ENCODE assay signal across 12 cellular contexts in genomic region chr6:107729098-107729497, GRCh38.
A peak's percentile ranks its signal among the peaks of the same experiment; 100 is the strongest.
DNase-seq lines count a peak whose midpoint lies in the region; ATAC-seq and TF ChIP-seq lines count a peak whose summit lies in the region.
"Had no signal": no experiment of that assay in that cellular context is flagged by ENCODE, and none has a peak within 500 bp of the region (broad histone marks: within the 10 kb centered on the region; RNA-seq: fewer than 3 reads in every experiment).

No MANE protein-coding gene starts in this region.

- H3K36me3 Mint-ChIP-seq in CD4-positive, alpha-beta T cell (ENCODE audit: low read depth): peaks cover 65% of the 10 kb centered on the region
- H3K36me3 Mint-ChIP-seq in activated naive CD8-positive, alpha-beta T cell treated with anti-CD3 and anti-CD28 coated beads for 36 hours: peaks cover 22% of the 10 kb centered on the region

- POLR2A ChIA-PET in CD4-positive, alpha-beta T cell (lab: Charles Lee): interaction anchor here (1.6 to 9.8 kb wide), 5 partner anchors 12 to 138 kb away, joined by 5 to 138 read pairs (median 23); partner anchors contain the start of gene SCML4
- POLR2A ChIA-PET in HCT116 (lab: Charles Lee): no interaction called here

- no peaks in the 10 kb centered on the region for H3K9me3 ChIP-seq in CD4-positive, alpha-beta T cell (ENCODE audit: control insufficient read depth, low read length)
- H3K9me3 ChIP-seq in HCT116 (ENCODE audit: control insufficient read depth in 1 of 2, insufficient read depth in 1 of 2, low read depth in 1 of 2, low read length in 2 of 2): no peaks in the 10 kb centered on the region
- H3K9me3 ChIP-seq: esophagus squamous epithelium, lower lobe of right lung had no signal

- RAD21 ChIA-PET in HCT116 (lab: Charles Lee; ENCODE audit: low non-redundant PET in 1 of 2, low total read pairs in 2 of 2, uncharacterized antibody in 2 of 2, unreplicated experiment in 2 of 2): no interaction called here

- H3K36me3 ChIP-seq in HCT116 (ENCODE audit: control insufficient read depth in 1 of 2, insufficient read depth in 2 of 2, low read length in 2 of 2): no peaks in the 10 kb centered on the region
- H3K36me3 ChIP-seq: esophagus squamous epithelium, lower lobe of right lung had no signal

- TF ChIP-seq RAD21 in HCT116 (IDR thresholded peaks at IDR 0.05; ENCODE audit: low read depth): peak; percentile 25; the same call in 1 of the 2 replicates

- H3K4me3 Mint-ChIP-seq in CD4-positive, alpha-beta T cell: peak overlapping the region; percentile 94
- H3K4me3 Mint-ChIP-seq in activated naive CD8-positive, alpha-beta T cell treated with anti-CD3 and anti-CD28 coated beads for 36 hours: peak overlapping the region; percentile 89
- H3K4me3 Mint-ChIP-seq: neural crest cell had no signal

- intact Hi-C loops in CD4-positive, alpha-beta T cell (cut with DNase I, micrococcal nuclease): no loop called here
- intact Hi-C loops in HCT116 (cut with micrococcal nuclease): no loop called here

- H3K27me3 Mint-ChIP-seq in CD4-positive, alpha-beta T cell: no peaks in the 10 kb centered on the region
- no peaks in the 10 kb centered on the region for H3K27me3 Mint-ChIP-seq in activated naive CD8-positive, alpha-beta T cell treated with anti-CD3 and anti-CD28 coated beads for 36 hours

- H3K4me1 ChIP-seq in HCT116 (ENCODE audit: control insufficient read depth in 1 of 2, insufficient read depth in 2 of 2, low read length in 2 of 2): peaks cover 3 to 8% of the 10 kb centered on the region in 2 experiments; a peak in 3 of 4 replicates
- H3K4me1 ChIP-seq: esophagus squamous epithelium, lower lobe of right lung had no signal

- H3K4me2 ChIP-seq in HCT116 (ENCODE audit: low read length): no peak overlapping the region

- H2AFZ ChIP-seq in HCT116 (ENCODE audit: low read depth, low read length, poor library complexity, severe bottlenecking): no peak overlapping the region

- H3K79me2 ChIP-seq in HCT116 (ENCODE audit: insufficient read depth, low read length): no peaks in the 10 kb centered on the region

- H3K27ac ChIP-seq in CD4-positive, alpha-beta T cell (ENCODE audit: low read depth, low read length): no peak overlapping the region
- H3K27ac ChIP-seq in HCT116 (ENCODE audit: low read depth, low read length): no peak overlapping the region
- H3K27ac ChIP-seq: esophagus squamous epithelium, lower lobe of right lung had no signal

- no peak overlapping the region for H3K4me3 ChIP-seq in HCT116 (replicated peaks in 1 of 2; ENCODE audit: low read depth in 1 of 2, low read length in 2 of 2)
- H3K4me3 ChIP-seq: esophagus squamous epithelium, lower lobe of right lung had no signal

- CTCF ChIA-PET in CD4-positive, alpha-beta T cell (lab: Charles Lee): interaction anchor here (1.4 to 7.2 kb wide), 5 partner anchors 12 to 138 kb away, joined by 3 to 84 read pairs (median 17); partner anchors contain the start of gene SCML4
- CTCF ChIA-PET in HCT116 (lab: Charles Lee): no interaction called here

- peaks cover 90% of the 10 kb centered on the region for H3K4me1 Mint-ChIP-seq in CD4-positive, alpha-beta T cell (ENCODE audit: low read depth)
- peaks cover 74% of the 10 kb centered on the region for H3K4me1 Mint-ChIP-seq in activated naive CD8-positive, alpha-beta T cell treated with anti-CD3 and anti-CD28 coated beads for 36 hours

- no peak overlapping the region for H3K9ac ChIP-seq in HCT116 (ENCODE audit: low read length)

- BruUV-seq in HCT116 (replicated peaks; lab: Mats Ljungman, UMichigan): no TSS peak

- no peak for TF ChIP-seq POLR2A in HCT116 (IDR thresholded peaks at IDR 0.05; ENCODE audit: borderline replicate concordance, extremely low read depth, insufficient read depth, insufficient read length)

- no peaks in the 10 kb centered on the region for H4K20me1 ChIP-seq in HCT116 (ENCODE audit: insufficient read depth)

- no peaks in the 10 kb centered on the region for H3K9me3 Mint-ChIP-seq in CD4-positive, alpha-beta T cell
- no peaks in the 10 kb centered on the region for H3K9me3 Mint-ChIP-seq in activated naive CD8-positive, alpha-beta T cell treated with anti-CD3 and anti-CD28 coated beads for 36 hours
- H3K9me3 Mint-ChIP-seq: neural crest cell had no signal

- no peak for DNase-seq in CD4-positive, alpha-beta T cell
- no peak for DNase-seq in HCT116 (ENCODE audit: low read depth, low spot score)
- no peak for DNase-seq in activated naive CD8-positive, alpha-beta T cell treated with anti-CD3 and anti-CD28 coated beads for 36 hours
- DNase-seq in iPS-NIHi11 (ENCODE audit: low spot score): peak; percentile 66
- no peak for DNase-seq in NCI-H2227 treated with DMSO at 0.1 percent for 48 hours (lab: John Stamatoyannopoulos, UW)
- no peak for DNase-seq in CD1c-positive myeloid dendritic cell (ENCODE audit: extremely low spot score)
- DNase-seq: activated CD4-positive, alpha-beta T cell treated with anti-CD3 and anti-CD28 coated beads for 1 hour; central memory CD4-positive, alpha-beta T cell; esophagus squamous epithelium; lower lobe of right lung had no signal

- H3K27ac Mint-ChIP-seq in CD4-positive, alpha-beta T cell: peak overlapping the region; percentile 93
- peak overlapping the region; percentile 55 for H3K27ac Mint-ChIP-seq in activated naive CD8-positive, alpha-beta T cell treated with anti-CD3 and anti-CD28 coated beads for 36 hours

- H3K9me2 ChIP-seq in HCT116 (ENCODE audit: insufficient read depth): no peaks in the 10 kb centered on the region

- H3K27me3 ChIP-seq in CD4-positive, alpha-beta T cell (ENCODE audit: control insufficient read depth, insufficient read depth, low read length): no peaks in the 10 kb centered on the region
- peaks cover 37% of the 10 kb centered on the region for H3K27me3 ChIP-seq in HCT116 (ENCODE audit: insufficient read depth, low read length)

- ATAC-seq in CD4-positive, alpha-beta T cell (ENCODE audit: poor library complexity): no peak
- ATAC-seq in HCT116 (peak; percentile 64), GM18511 (IDR thresholded peaks at IDR 0.05; ENCODE audit: unreplicated experiment) (no peak)
- ATAC-seq: lower lobe of right lung had no signal

- TF ChIP-seq CTCF in CD4-positive, alpha-beta T cell (IDR thresholded peaks at IDR 0.05): no peak
- TF ChIP-seq CTCF in HCT116 (IDR thresholded peaks at IDR 0.05 in 2 of 3, conservative IDR thresholded peaks at IDR 0.05 in 1 of 3; ENCODE audit: borderline replicate concordance in 1 of 3, insufficient read depth in 1 of 3, low read depth in 2 of 3, low read length in 2 of 3): peak; percentile 17 to 57 (median 50); a peak in 5 of 6 replicates

TF ChIP-seq in HCT116, 20 proteins besides CTCF, POLR2A, EP300 and RAD21:
- TF ChIP-seq EZH2 (IDR thresholded peaks at IDR 0.05): no peak
- TF ChIP-seq JUND (IDR thresholded peaks at IDR 0.05): no peak
- TF ChIP-seq EGR1 (IDR thresholded peaks at IDR 0.05; ENCODE audit: low read depth): no peak
- TF ChIP-seq ELF1 (IDR thresholded peaks at IDR 0.05; ENCODE audit: borderline replicate concordance, low read depth): no peak
- TF ChIP-seq SIN3A (IDR thresholded peaks at IDR 0.05; ENCODE audit: low read depth): no peak
- TF ChIP-seq CEBPB (IDR thresholded peaks at IDR 0.05; ENCODE audit: low read depth): no peak
- no peak for TF ChIP-seq ZNF274 (IDR thresholded peaks at IDR 0.05; ENCODE audit: low read depth, low read length)
- TF ChIP-seq POLR2AphosphoS5 (IDR thresholded peaks at IDR 0.05; ENCODE audit: low read depth, low read length): no peak
- TF ChIP-seq EZH2phosphoT487 (IDR thresholded peaks at IDR 0.05; ENCODE audit: borderline replicate concordance): no peak
- TF ChIP-seq ATF3 (IDR thresholded peaks at IDR 0.05): no peak
- TF ChIP-seq FOSL1 (IDR thresholded peaks at IDR 0.05; ENCODE audit: low read depth): no peak
- TF ChIP-seq MAX (IDR thresholded peaks at IDR 0.05): no peak
- TF ChIP-seq CBX3 (IDR thresholded peaks at IDR 0.05; ENCODE audit: low read depth): no peak
- TF ChIP-seq SP1 (IDR thresholded peaks at IDR 0.05; ENCODE audit: low read depth): no peak
- no peak for TF ChIP-seq REST (IDR thresholded peaks at IDR 0.05; ENCODE audit: low read depth)
- TF ChIP-seq ZFX (IDR thresholded peaks at IDR 0.05): no peak
- TF ChIP-seq YY1 (IDR thresholded peaks at IDR 0.05; ENCODE audit: extremely low read depth, insufficient replicate concordance, low read depth, low read length): no peak
- TF ChIP-seq SRF (IDR thresholded peaks at IDR 0.05; ENCODE audit: low read depth): no peak
TF ChIP-seq in HCT116: peak in this region for 0.
